21 cellular contexts compared by ENCODE assay signal in the genomic region with DNA sequence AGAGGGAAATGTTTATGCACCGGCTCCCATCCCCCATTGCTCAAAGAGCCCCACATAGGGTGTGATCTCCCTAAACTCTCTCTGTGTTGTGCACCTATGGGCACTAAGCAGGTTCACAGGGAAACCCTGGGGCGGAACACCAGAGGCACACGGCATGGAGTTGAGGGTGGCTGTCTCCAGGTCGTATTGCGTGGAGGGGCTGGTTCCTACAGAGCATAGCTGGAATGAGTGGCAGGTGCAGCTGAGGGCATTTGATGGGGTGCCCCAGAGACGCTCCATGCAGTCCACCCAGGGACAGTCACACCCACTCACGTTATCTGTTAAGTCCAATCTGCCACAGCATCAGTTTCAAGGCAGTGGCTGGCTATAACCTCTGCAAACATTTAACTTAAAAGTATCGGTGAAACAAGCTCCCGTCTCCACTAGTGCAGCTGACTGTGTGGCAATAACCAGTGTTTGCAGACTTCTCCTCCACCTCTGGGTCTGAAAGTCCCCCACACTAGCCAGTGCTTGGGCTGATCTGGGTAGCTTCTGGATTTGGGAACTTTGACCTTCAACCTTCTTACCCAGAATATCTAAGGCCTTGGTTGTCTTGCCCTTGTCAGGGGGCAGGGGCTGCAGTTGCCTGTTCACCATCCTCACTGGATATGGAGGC.
"Had no signal": no experiment of that assay in that cellular context is flagged by ENCODE, and none has a peak within 500 bp of the region (broad histone marks: within the 10 kb centered on the region; RNA-seq: fewer than 3 reads in every experiment).

No MANE protein-coding gene starts in this region.

- H3K27ac Mint-ChIP-seq: mesothelial cell of epicardium, naive B cell had no signal

- H3K27ac ChIP-seq: coronary artery, dorsolateral prefrontal cortex, esophagus squamous epithelium, gastrocnemius medialis, heart right ventricle, left lung, lower lobe of right lung had no signal

- H3K9me3 ChIP-seq: esophagus squamous epithelium, gastrocnemius medialis, heart right ventricle, left lung, lower lobe of right lung, mucosa of descending colon had no signal

- H3K36me3 ChIP-seq: esophagus squamous epithelium, gastrocnemius medialis, heart right ventricle, left lung, lower lobe of right lung had no signal

- H3K9me3 Mint-ChIP-seq: mesothelial cell of epicardium had no signal

- H3K4me1 ChIP-seq: left lung had no signal

- H3K4me3 ChIP-seq: coronary artery, dorsolateral prefrontal cortex, esophagus squamous epithelium, gastrocnemius medialis, heart right ventricle, left lung, lower lobe of right lung, mucosa of descending colon had no signal

- H3K27me3 ChIP-seq: esophagus squamous epithelium, gastrocnemius medialis, heart right ventricle, left lung had no signal

- H3K4me3 Mint-ChIP-seq: mesothelial cell of epicardium, naive B cell had no signal

- DNase-seq: dermis blood vessel endothelial cell; dorsolateral prefrontal cortex; effector CD4-positive, alpha-beta T cell; effector memory CD4-positive, alpha-beta T cell; esophagus squamous epithelium; foreskin fibroblast; foreskin melanocyte; gastrocnemius medialis; glutamatergic neuron; head of caudate nucleus; heart right ventricle; hippocampal formation; left cardiac atrium; left lung; left ventricle myocardium superior; lower lobe of right lung; mesendoderm; mucosa of descending colon; naive B cell had no signal

- H3K4me1 Mint-ChIP-seq: naive B cell had no signal

- H3K36me3 Mint-ChIP-seq: mesothelial cell of epicardium, naive B cell had no signal
